8 cellular contexts compared by ENCODE assay signal in the genomic region with DNA sequence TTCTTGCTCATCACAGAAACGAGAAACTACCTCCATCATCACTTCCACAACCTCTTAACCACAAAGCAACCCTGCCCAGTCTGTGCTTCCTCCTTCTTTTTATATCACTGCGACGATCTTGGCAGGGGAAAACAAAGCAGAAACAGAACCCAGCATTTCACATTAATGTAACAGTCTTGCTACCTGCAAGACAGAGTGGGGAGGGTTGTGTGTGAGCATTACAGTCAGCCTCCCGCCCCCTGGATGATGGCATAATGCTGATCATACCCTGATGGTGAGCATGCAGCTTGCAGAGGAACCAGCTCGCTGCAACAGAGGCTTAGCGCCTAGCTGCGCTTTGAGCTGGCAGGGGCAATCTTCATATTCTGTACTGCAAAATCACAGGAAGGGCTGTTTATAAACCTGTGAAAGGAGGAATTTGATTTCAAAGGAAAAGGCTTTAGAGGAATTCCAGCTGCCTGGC.
A peak's percentile ranks its signal among the peaks of the same experiment; 100 is the strongest.
DNase-seq lines count a peak whose midpoint lies in the region; ATAC-seq and TF ChIP-seq lines count a peak whose summit lies in the region.

No MANE protein-coding gene starts in this region.

- peaks cover under 1% of the 10 kb centered on the region for H3K4me1 ChIP-seq in body of pancreas

- intact Hi-C loops in body of pancreas (cut with DNase I): no loop called here

- DNase-seq in T-helper 2 cell (peak in 4 of 5 experiments; percentile 7 to 68 (median 24)), body of pancreas (peak in 2 of 4 donors; percentile 16 to 28), omental fat pad (ENCODE audit: low spot score) (no peak), NCI-H2171 treated with DMSO at 0.1 percent for 48 hours (lab: John Stamatoyannopoulos, UW) (no peak), COR-L47 (lab: John Stamatoyannopoulos, UW) (no peak), D341Med (ENCODE audit: low spot score) (no peak)

- H3K36me3 ChIP-seq in body of pancreas (replicated peaks in 1 of 2; ENCODE audit: insufficient read depth in 1 of 2, low read depth in 2 of 2): no peaks in the 10 kb centered on the region

- no peak overlapping the region for H3K4me3 ChIP-seq in body of pancreas

- no peak for TF ChIP-seq POLR2A in body of pancreas (IDR thresholded peaks at IDR 0.05)

- no peak for TF ChIP-seq CTCF in body of pancreas (IDR thresholded peaks at IDR 0.05)
- TF ChIP-seq CTCF in omental fat pad (IDR thresholded peaks at IDR 0.05): no peak

- no peaks in the 10 kb centered on the region for H3K9me3 ChIP-seq in body of pancreas

- no peaks in the 10 kb centered on the region for H3K27me3 ChIP-seq in body of pancreas

- H3K27ac ChIP-seq in body of pancreas: no peak overlapping the region

- 48% methylated on average over 7 of the region's 7 CpGs for WGBS in body of pancreas, 2 donors

- peak; percentile 68 for ATAC-seq in GM19025 (IDR thresholded peaks at IDR 0.05; ENCODE audit: low read depth, unreplicated experiment)
- peak; percentile 66 for ATAC-seq in HG03135 (IDR thresholded peaks at IDR 0.05; ENCODE audit: unreplicated experiment)
- peak; percentile 38 for ATAC-seq in body of pancreas
- peak; percentile 41 for ATAC-seq in omental fat pad (ENCODE audit: low FRiP score)

Comparison
In these comparisons a context has a peak if more than half of its experiments do, and no peak if none do; other contexts are left out.
1. DNase-seq: peak in T-helper 2 cell (4 of 5); none in omental fat pad (single experiment), NCI-H2171 treated with DMSO at 0.1 percent for 48 hours (single experiment), COR-L47 (single experiment) and D341Med (single experiment).
2. Peak in every context shown above with its lines, with median percentiles within 50 percentile points of each other: ATAC-seq.